ENCODE assay signal across 8 cellular contexts in genomic region chr2:84077504-84077903, GRCh38.
DNase-seq lines count a peak whose midpoint lies in the region; ATAC-seq and TF ChIP-seq lines count a peak whose summit lies in the region.

No MANE protein-coding gene starts in this region.

- H3K36me3 ChIP-seq in body of pancreas (replicated peaks in 1 of 2; ENCODE audit: insufficient read depth in 1 of 2, low read depth in 2 of 2) = no peaks in the 10 kb centered on the region

- ATAC-seq in GM18502 (IDR thresholded peaks at IDR 0.05; ENCODE audit: poor library complexity, unreplicated experiment) (peak; percentile 48), body of pancreas (no peak)

- H3K27me3 Mint-ChIP-seq in progenitor cell of endocrine pancreas = no peaks in the 10 kb centered on the region

- H3K27me3 ChIP-seq in body of pancreas = no peaks in the 10 kb centered on the region

- 45 to 52% methylated on average over 2 of the region's 2 CpGs for WGBS in body of pancreas, 2 donors

- POLR2A ChIA-PET in AG04449 (lab: Yijun Ruan, JAX) = no interaction called here

- CTCF ChIA-PET in AG04449 (lab: Yijun Ruan, JAX) = no interaction called here

- intact Hi-C loops in body of pancreas (cut with DNase I) = no loop called here

- no peaks in the 10 kb centered on the region for H3K9me3 Mint-ChIP-seq in progenitor cell of endocrine pancreas (ENCODE audit: low read depth)

- TF ChIP-seq POLR2A in body of pancreas (IDR thresholded peaks at IDR 0.05) = no peak

- H3K4me3 ChIP-seq in AG04449 (ENCODE audit: low read depth, low read length) = no peak overlapping the region
- H3K4me3 ChIP-seq in body of pancreas = no peak overlapping the region

- H3K27ac Mint-ChIP-seq in progenitor cell of endocrine pancreas = no peak overlapping the region

- H3K27ac ChIP-seq in body of pancreas = no peak overlapping the region

- H3K4me3 Mint-ChIP-seq in progenitor cell of endocrine pancreas (ENCODE audit: low read depth) = no peak overlapping the region

- DNase-seq in AG04449 (ENCODE audit: low read depth, low spot score) = no peak
- DNase-seq in NCI-H1930 (lab: John Stamatoyannopoulos, UW) = peak; percentile 4 to 57
- DNase-seq in body of pancreas = peak in 3 of 4 donors; percentile 7 to 27 (median 12)
- no peak for DNase-seq in progenitor cell of endocrine pancreas (ENCODE audit: low spot score, unreplicated experiment)
- DNase-seq in GM19238 (ENCODE audit: insufficient read length, low spot score) = no peak
- DNase-seq in NCI-H128 (lab: John Stamatoyannopoulos, UW; ENCODE audit: unreplicated experiment) = no peak
- no peak for DNase-seq in ecto neural progenitor cell (ENCODE audit: low spot score)

- no peaks in the 10 kb centered on the region for H3K9me3 ChIP-seq in body of pancreas

- TF ChIP-seq CTCF in AG04449 (IDR thresholded peaks at IDR 0.05; ENCODE audit: insufficient read depth, low read length, missing control alignments) (peak; percentile 23), body of pancreas (IDR thresholded peaks at IDR 0.05) (peak in 4 of 7 experiments; percentile 9 to 41 (median 32)), progenitor cell of endocrine pancreas (IDR thresholded peaks at IDR 0.05; ENCODE audit: unreplicated experiment) (peak; percentile 63)

- H3K36me3 Mint-ChIP-seq in progenitor cell of endocrine pancreas (ENCODE audit: insufficient read depth) = no peaks in the 10 kb centered on the region

- H3K4me1 ChIP-seq in body of pancreas = no peaks in the 10 kb centered on the region

- H3K4me1 Mint-ChIP-seq in progenitor cell of endocrine pancreas (ENCODE audit: low read depth) = no peaks in the 10 kb centered on the region

Comparison
In these comparisons a context has a peak if more than half of its experiments do, and no peak if none do; other contexts are left out.
1. DNase-seq: peak in NCI-H1930 (2 of 2) and body of pancreas (3 of 4); none in AG04449 (single experiment), progenitor cell of endocrine pancreas (single experiment), GM19238 (single experiment), NCI-H128 (single experiment) and ecto neural progenitor cell (single experiment).
2. Peak in every context shown above with its lines, with median percentiles within 50 percentile points of each other: CTCF ChIP-seq.